Comparison of ENCODE assay signal across 35 cellular contexts in genomic region chr12:119397540-119397939, GRCh38.
"Had no signal": no experiment of that assay in that cellular context is flagged by ENCODE, and none has a peak within 500 bp of the region (broad histone marks: within the 10 kb centered on the region; RNA-seq: fewer than 3 reads in every experiment).

No MANE protein-coding gene starts in this region.

- H3K4me3 ChIP-seq: MG63 had no signal

- H3K27me3 ChIP-seq: MG63 had no signal

- H3K36me3 ChIP-seq: MG63 had no signal

- H3K27ac ChIP-seq: KMS-11 had no signal

- DNase-seq: Karpas-422, Kasumi-1, KG1, MG63, MM.1S, MV-4-11, NCI-H1048, NCI-H1092, NCI-H1092 treated with DMSO at 0.1 percent for 48 hours, NCI-H1105, NCI-H1105 treated with DMSO at 0.1 percent for 48 hours, NCI-H1417, NCI-H1417 treated with DMSO at 0.1 percent for 48 hours, NCI-H1436, NCI-H1436 treated with DMSO at 0.1 percent for 48 hours, NCI-H146, NCI-H1694, NCI-H1694 treated with DMSO at 0.1 percent for 48 hours, NCI-H187, NCI-H187 treated with DMSO at 0.1 percent for 48 hours, NCI-H1930, NCI-H2029, NCI-H2029 treated with DMSO at 0.1 percent for 48 hours, NCI-H2081, NCI-H2081 treated with DMSO at 0.1 percent for 48 hours, NCI-H2171, NCI-H2171 treated with DMSO at 0.1 percent for 48 hours, NCI-H2227 treated with DMSO at 0.1 percent for 48 hours, NCI-H226, NCI-H345, NCI-H446, NCI-H446 treated with DMSO at 0.1 percent for 48 hours, NCI-H510A, NCI-H510A treated with DMSO at 0.1 percent for 48 hours had no signal

- H3K9me3 ChIP-seq: MG63 had no signal
